24 cellular contexts compared by ENCODE assay signal in genomic region chr4:113919145-113919544, GRCh38.
"Had no signal": no experiment of that assay in that cellular context is flagged by ENCODE, and none has a peak within 500 bp of the region (broad histone marks: within the 10 kb centered on the region; RNA-seq: fewer than 3 reads in every experiment).

No MANE protein-coding gene starts in this region.

- H3K79me2 ChIP-seq: parathyroid adenoma had no signal

- H3K36me3 ChIP-seq: colonic mucosa, esophagus squamous epithelium, gastrocnemius medialis, left ventricle myocardium inferior, neutrophil, upper lobe of left lung had no signal

- H3K9me3 ChIP-seq: body of pancreas, colonic mucosa, esophagus squamous epithelium, gastrocnemius medialis, left ventricle myocardium inferior, neutrophil, upper lobe of left lung had no signal

- ATAC-seq: activated naive CD8-positive, alpha-beta T cell treated with anti-CD3 and anti-CD28 coated beads, Interleukin-2, amount 50 U/mL, for 24 hours; activated T-cell treated with anti-CD3 and anti-CD28 coated beads, Interleukin-2, amount 50 U/mL, for 72 hours; body of pancreas; gastrocnemius medialis; natural killer cell; right cardiac atrium; stimulated activated naive CD8-positive, alpha-beta T cell treated with anti-CD3 and anti-CD28 coated beads, Interleukin-15, Interleukin-2, amounts not matched to agents 100 U/mL and 50 U/mL, for 24 hours had no signal

- H3K4me3 Mint-ChIP-seq: activated CD4-positive, alpha-beta memory T cell treated with anti-CD3 and anti-CD28 coated beads for 36 hours; activated naive CD8-positive, alpha-beta T cell treated with anti-CD3 and anti-CD28 coated beads, Interleukin-2, amount 50 U/mL, for 24 hours; activated T-cell treated with anti-CD3 and anti-CD28 coated beads, Interleukin-2, amount 50 U/mL, for 72 hours; endodermal cell; natural killer cell; T-helper 1 cell treated with Interleukin-12 subunit alpha and Interleukin-12 subunit beta and Interleukin-4 antibody, amounts not matched to agents 30 μg/mL and 1 μg/mL, for 36 hours had no signal

- H3K4me1 ChIP-seq: body of pancreas, colonic mucosa, gastrocnemius medialis, left ventricle myocardium inferior, parathyroid adenoma, upper lobe of left lung had no signal

- H3K27me3 ChIP-seq: body of pancreas, colonic mucosa, esophagus squamous epithelium, gastrocnemius medialis, neutrophil, upper lobe of left lung had no signal

- H3K4me1 Mint-ChIP-seq: endodermal cell, natural killer cell had no signal

- H3K27me3 Mint-ChIP-seq: activated naive CD8-positive, alpha-beta T cell treated with anti-CD3 and anti-CD28 coated beads, Interleukin-2, amount 50 U/mL, for 24 hours had no signal

- H3K9ac ChIP-seq: parathyroid adenoma had no signal

- H3K27ac Mint-ChIP-seq: activated CD4-positive, alpha-beta memory T cell treated with anti-CD3 and anti-CD28 coated beads for 36 hours; activated naive CD8-positive, alpha-beta T cell treated with anti-CD3 and anti-CD28 coated beads, Interleukin-2, amount 50 U/mL, for 24 hours; activated T-cell treated with anti-CD3 and anti-CD28 coated beads, Interleukin-2, amount 50 U/mL, for 72 hours; endodermal cell; natural killer cell; T-helper 1 cell treated with Interleukin-12 subunit alpha and Interleukin-12 subunit beta and Interleukin-4 antibody, amounts not matched to agents 30 μg/mL and 1 μg/mL, for 36 hours had no signal

- DNase-seq: activated CD4-positive, alpha-beta memory T cell treated with anti-CD3 and anti-CD28 coated beads for 36 hours; activated CD4-positive, alpha-beta T cell treated with anti-CD3 and anti-CD28 coated beads for 48 hours; activated effector memory CD4-positive, alpha-beta T cell treated with anti-CD3 and anti-CD28 coated beads, Interleukin-2, amount 50 U/mL, for 16 hours; activated naive CD4-positive, alpha-beta T cell treated with anti-CD3 and anti-CD28 coated beads, Interleukin-2, amount 50 U/mL, for 16 hours; activated naive CD8-positive, alpha-beta T cell treated with anti-CD3 and anti-CD28 coated beads, Interleukin-2, amount 50 U/mL, for 24 hours; activated T-cell treated with anti-CD3 and anti-CD28 coated beads, Interleukin-2, amount 50 U/mL, for 72 hours; body of pancreas; caudate nucleus; colonic mucosa; endodermal cell; esophagus squamous epithelium; gastrocnemius medialis; hippocampal formation; left ventricle myocardium inferior; midbrain; natural killer cell; right cardiac atrium; stimulated activated CD4-positive, alpha-beta T cell treated with anti-CD3 and anti-CD28 coated beads, Interleukin-12 subunit alpha, Interleukin-12 subunit beta, amount 100 ng/mL, for 4 hours; stimulated activated CD4-positive, alpha-beta T cell treated with anti-CD3 and anti-CD28 coated beads, Interleukin-4, amount 100 ng/mL, for 4 hours; stimulated activated naive CD8-positive, alpha-beta T cell treated with anti-CD3 and anti-CD28 coated beads, Interleukin-15, Interleukin-2, amounts not matched to agents 100 U/mL and 50 U/mL, for 24 hours; upper lobe of left lung had no signal

- H3K27ac ChIP-seq: body of pancreas, colonic mucosa, esophagus squamous epithelium, gastrocnemius medialis, left ventricle myocardium inferior, neutrophil, parathyroid adenoma, upper lobe of left lung had no signal

- H3K9me3 Mint-ChIP-seq: activated CD4-positive, alpha-beta memory T cell treated with anti-CD3 and anti-CD28 coated beads for 36 hours; activated naive CD8-positive, alpha-beta T cell treated with anti-CD3 and anti-CD28 coated beads, Interleukin-2, amount 50 U/mL, for 24 hours; activated T-cell treated with anti-CD3 and anti-CD28 coated beads, Interleukin-2, amount 50 U/mL, for 72 hours; endodermal cell; natural killer cell; T-helper 1 cell treated with Interleukin-12 subunit alpha and Interleukin-12 subunit beta and Interleukin-4 antibody, amounts not matched to agents 30 μg/mL and 1 μg/mL, for 36 hours had no signal

- H3K36me3 Mint-ChIP-seq: activated CD4-positive, alpha-beta memory T cell treated with anti-CD3 and anti-CD28 coated beads for 36 hours; natural killer cell had no signal

- H3K4me3 ChIP-seq: body of pancreas, colonic mucosa, esophagus squamous epithelium, gastrocnemius medialis, left ventricle myocardium inferior, upper lobe of left lung had no signal

- H2AFZ ChIP-seq: parathyroid adenoma had no signal
